ENCODE assay signal across 1 cellular context in the genomic region with DNA sequence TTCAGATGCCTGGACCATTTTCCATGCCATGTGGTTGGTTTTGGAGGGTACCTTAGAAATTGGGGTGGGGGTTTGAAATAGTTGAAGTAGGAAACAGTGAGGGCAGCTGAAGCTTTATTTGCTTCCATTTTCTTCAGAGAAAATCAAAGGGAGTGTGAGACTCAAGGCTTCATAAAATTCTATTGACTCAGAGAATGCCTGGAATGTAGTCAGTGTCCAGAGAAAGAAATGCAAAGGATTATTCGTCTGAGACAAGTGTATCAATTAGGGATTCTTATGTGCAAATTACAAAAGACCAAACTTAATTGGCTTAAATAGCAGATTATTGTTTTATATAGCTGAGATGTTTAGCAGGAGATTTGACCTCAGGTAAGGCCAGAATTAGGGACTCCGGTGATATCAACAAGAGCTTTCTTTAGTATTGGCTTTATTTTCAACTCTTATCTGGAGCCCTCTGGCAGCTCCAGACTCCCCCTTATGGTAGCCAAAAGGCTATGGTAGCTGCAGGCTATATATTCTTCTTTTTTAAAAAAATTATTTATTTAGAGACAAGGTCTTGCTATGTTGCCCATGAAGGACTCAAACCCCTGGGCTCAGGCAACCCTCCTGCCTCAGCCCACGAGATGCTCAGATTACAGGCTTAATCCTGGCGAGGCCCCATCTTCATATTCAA.
TF ChIP-seq lines count a peak whose summit lies in the region.

No MANE protein-coding gene starts in this region.

TF ChIP-seq in HepG2, 621 proteins besides CTCF, POLR2A, EP300 and RAD21:
- no peak for TF ChIP-seq NFIB (CRISPR knock-in tag; IDR thresholded peaks at IDR 0.05; ENCODE audit: borderline replicate concordance)
